16 cellular contexts compared by ENCODE assay signal in the genomic region with DNA sequence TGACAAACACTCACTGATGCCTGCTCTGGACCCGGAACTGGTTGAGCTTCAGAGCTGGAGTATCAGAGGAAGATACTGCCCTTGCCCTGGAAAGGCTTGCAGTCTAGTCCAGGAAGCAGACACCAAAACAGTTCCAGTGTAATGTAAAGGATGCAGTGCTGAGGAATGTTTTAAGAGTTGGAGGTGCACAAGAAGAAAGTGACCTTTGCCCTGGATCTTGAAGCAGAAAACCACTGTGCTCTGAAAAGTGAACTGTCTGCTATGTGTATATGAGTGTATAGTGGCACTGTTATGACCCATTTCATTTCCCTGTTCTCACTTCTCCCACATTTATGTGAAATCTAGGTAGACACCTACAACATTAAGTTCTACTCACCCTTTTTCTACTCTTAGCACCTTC. TPM values are rescaled to one million over a fixed set of nuclear protein-coding genes. Genes with fewer than 3 reads are reported as not detected.
DNase-seq lines count a peak whose midpoint lies in the region; ATAC-seq and TF ChIP-seq lines count a peak whose summit lies in the region.
"Had no signal": no experiment of that assay in that cellular context is flagged by ENCODE, and none has a peak within 500 bp of the region (broad histone marks: within the 10 kb centered on the region; RNA-seq: fewer than 3 reads in every experiment).

No MANE protein-coding gene starts in this region.

- no peak for TF ChIP-seq RAD21 in neural cell (conservative IDR thresholded peaks at IDR 0.05)

- H3K36me3 Mint-ChIP-seq in activated CD4-positive, alpha-beta T cell treated with anti-CD3 and anti-CD28 coated beads, Interleukin-2, amount 10 ng/mL, durations not matched to agents 24 days and 14 days (ENCODE audit: low read depth), result peaks cover 19% of the 10 kb centered on the region
- peaks cover 43% of the 10 kb centered on the region for H3K36me3 Mint-ChIP-seq in MCF 10A (ENCODE audit: insufficient read depth, unreplicated experiment)

- H3K27me3 ChIP-seq in Loucy (ENCODE audit: insufficient read depth, low read length, poor library complexity, severe bottlenecking), result no peaks in the 10 kb centered on the region
- H3K27me3 ChIP-seq in neural cell (ENCODE audit: insufficient read depth, low read depth, low read length), result no peaks in the 10 kb centered on the region

- H3K27ac Mint-ChIP-seq in activated CD4-positive, alpha-beta T cell treated with anti-CD3 and anti-CD28 coated beads, Interleukin-2, amount 10 ng/mL, durations not matched to agents 24 days and 14 days, result no peak overlapping the region
- peak overlapping the region; percentile 12 for H3K27ac Mint-ChIP-seq in MCF 10A (ENCODE audit: low read depth, unreplicated experiment)

- POLR2A ChIA-PET in MCF 10A (lab: Yijun Ruan, JAX), result interaction anchor here (1.5 to 7.1 kb wide), 2 partner anchors 17 kb away, joined by 3 to 136 read pairs; a partner anchor contains a TSS

- H3K27me3 Mint-ChIP-seq in activated CD4-positive, alpha-beta T cell treated with anti-CD3 and anti-CD28 coated beads, Interleukin-2, amount 10 ng/mL, durations not matched to agents 24 days and 14 days, result no peaks in the 10 kb centered on the region
- no peaks in the 10 kb centered on the region for H3K27me3 Mint-ChIP-seq in MCF 10A (ENCODE audit: insufficient read depth, unreplicated experiment)

- H3K4me1 ChIP-seq in Loucy (ENCODE audit: insufficient read depth, low read length, poor library complexity, severe bottlenecking), result peaks cover 14% of the 10 kb centered on the region

- H4K20me1 ChIP-seq in Loucy (ENCODE audit: insufficient read depth, low read length, poor library complexity, severe bottlenecking) (no peaks in the 10 kb centered on the region), neural cell (ENCODE audit: insufficient read depth) (no peaks in the 10 kb centered on the region)

- H3K4me3 ChIP-seq in Loucy (ENCODE audit: low read length, poor library complexity, severe bottlenecking), result peak overlapping the region; percentile 17
- peak overlapping the region; percentile 26 for H3K4me3 ChIP-seq in neural cell (ENCODE audit: low read length)
- H3K4me3 ChIP-seq: left ventricle myocardium inferior had no signal

- no peaks in the 10 kb centered on the region for H3K36me3 ChIP-seq in Loucy (ENCODE audit: insufficient read depth, low read length)
- H3K36me3 ChIP-seq in neural cell (ENCODE audit: insufficient read depth, low read length), result no peaks in the 10 kb centered on the region

- ATAC-seq in HG03521 (IDR thresholded peaks at IDR 0.05; ENCODE audit: unreplicated experiment), result no peak
- ATAC-seq in Right ventricle myocardium inferior, result no peak

- peak overlapping the region; percentile 46 for H3K4me2 ChIP-seq in Loucy (ENCODE audit: low read depth, low read length, poor library complexity, severe bottlenecking)
- no peak overlapping the region for H3K4me2 ChIP-seq in neural cell (ENCODE audit: low read length)

- peaks cover 34% of the 10 kb centered on the region for H3K4me1 Mint-ChIP-seq in activated CD4-positive, alpha-beta T cell treated with anti-CD3 and anti-CD28 coated beads, Interleukin-2, amount 10 ng/mL, durations not matched to agents 24 days and 14 days
- H3K4me1 Mint-ChIP-seq in MCF 10A (ENCODE audit: insufficient read depth, unreplicated experiment), result peaks cover 29% of the 10 kb centered on the region

- no peak overlapping the region for H3K9ac ChIP-seq in Loucy (ENCODE audit: low read depth, low read length, poor library complexity, severe bottlenecking)
- H3K9ac ChIP-seq in neural cell (ENCODE audit: low read length), result no peak overlapping the region

- H3F3A ChIP-seq in Loucy (ENCODE audit: low read depth) (no peaks in the 10 kb centered on the region), neural cell (ENCODE audit: insufficient read depth, low read length, poor library complexity, severe bottlenecking) (no peaks in the 10 kb centered on the region)

- H3K9me2 ChIP-seq in Loucy (replicated peaks; ENCODE audit: low read depth, low read length), result no peaks in the 10 kb centered on the region
- H3K9me2 ChIP-seq in neural cell (ENCODE audit: insufficient read depth, low read length), result no peaks in the 10 kb centered on the region

- TF ChIP-seq EP300 in neural cell (conservative IDR thresholded peaks at IDR 0.05; ENCODE audit: poor library complexity, severe bottlenecking), result no peak

- CTCF ChIA-PET in MCF 10A (lab: Yijun Ruan, JAX), result interaction anchor here (1.7 kb wide), 1 partner anchor 364 kb away, joined by 5 read pairs; no protein-coding TSS in a partner anchor

- intact Hi-C loops in activated CD4-positive, alpha-beta T cell treated with anti-CD3 and anti-CD28 coated beads, Interleukin-2, amount 10 ng/mL, durations not matched to agents 24 days and 14 days (cut with micrococcal nuclease), result no loop called here
- intact Hi-C loops in MCF 10A (cut with micrococcal nuclease) (no loop called here), Right ventricle myocardium inferior (cut with DNase I) (no loop called here)

- BruUV-seq in MCF 10A (replicated peaks; lab: Mats Ljungman, UMichigan), result no TSS peak

- H3K9me3 Mint-ChIP-seq in activated CD4-positive, alpha-beta T cell treated with anti-CD3 and anti-CD28 coated beads, Interleukin-2, amount 10 ng/mL, durations not matched to agents 24 days and 14 days, result no peaks in the 10 kb centered on the region
- H3K9me3 Mint-ChIP-seq in MCF 10A (ENCODE audit: unreplicated experiment), result no peaks in the 10 kb centered on the region
- H3K9me3 Mint-ChIP-seq: T-helper 1 cell treated with Interleukin-12 subunit alpha and Interleukin-12 subunit beta and Interleukin-4 antibody, amounts not matched to agents 30 μg/mL and 1 μg/mL, for 36 hours had no signal

- DNase-seq in activated CD4-positive, alpha-beta T cell treated with anti-CD3 and anti-CD28 coated beads, Interleukin-2, amount 10 ng/mL, durations not matched to agents 24 days and 14 days, result no peak
- DNase-seq in activated CD4-positive, alpha-beta T cell treated with anti-CD3 and anti-CD28 coated beads, Interleukin-2, amount 50 U/mL, for 4 hours, result no peak
- DNase-seq in MCF 10A (ENCODE audit: unreplicated experiment) (no peak), NCI-H345 treated with DMSO at 0.1 percent for 48 hours (lab: John Stamatoyannopoulos, UW; ENCODE audit: unreplicated experiment) (no peak), Right ventricle myocardium inferior (ENCODE audit: missing footprints) (no peak)
- DNase-seq: activated CD4-positive, CD25-positive, alpha-beta regulatory T cell treated with anti-CD3 and anti-CD28 coated beads, Interleukin-2, amount 50 U/mL, for 72 hours; activated effector memory CD4-positive, alpha-beta T cell treated with anti-CD3 and anti-CD28 coated beads, Interleukin-2, amount 50 U/mL, for 16 hours; effector CD4-positive, alpha-beta T cell; left ventricle myocardium inferior; NCI-H1694 treated with DMSO at 0.1 percent for 48 hours; NCI-H510A treated with DMSO at 0.1 percent for 48 hours had no signal

- H3K9me3 ChIP-seq in Loucy (ENCODE audit: insufficient read depth, low read depth, low read length) (no peaks in the 10 kb centered on the region), neural cell (ENCODE audit: low read length) (no peaks in the 10 kb centered on the region)
- H3K9me3 ChIP-seq: left ventricle myocardium inferior had no signal

- H3K27ac ChIP-seq in neural cell (ENCODE audit: low read length), result no peak overlapping the region
- H3K27ac ChIP-seq: left ventricle myocardium inferior, RWPE1 had no signal

- TF ChIP-seq CTCF in Loucy (conservative IDR thresholded peaks at IDR 0.05; ENCODE audit: low read length) (no peak), MCF 10A (IDR thresholded peaks at IDR 0.05; ENCODE audit: unreplicated experiment) (no peak), neural cell (IDR thresholded peaks at IDR 0.05; ENCODE audit: poor library complexity, severe bottlenecking) (no peak)

- H3K79me2 ChIP-seq in Loucy (ENCODE audit: insufficient read depth, low read length) (peaks cover 24% of the 10 kb centered on the region), neural cell (replicated peaks; ENCODE audit: insufficient read depth, low read length) (peaks cover 23% of the 10 kb centered on the region)

- H2AFZ ChIP-seq in Loucy (ENCODE audit: low read length) (no peak overlapping the region), neural cell (ENCODE audit: low read depth, low read length) (no peak overlapping the region)

- H3K4me3 Mint-ChIP-seq in activated CD4-positive, alpha-beta T cell treated with anti-CD3 and anti-CD28 coated beads, Interleukin-2, amount 10 ng/mL, durations not matched to agents 24 days and 14 days, result peak overlapping the region; percentile 11
- H3K4me3 Mint-ChIP-seq in MCF 10A (ENCODE audit: unreplicated experiment), result peak overlapping the region; percentile 11
- H3K4me3 Mint-ChIP-seq: T-helper 1 cell treated with Interleukin-12 subunit alpha and Interleukin-12 subunit beta and Interleukin-4 antibody, amounts not matched to agents 30 μg/mL and 1 μg/mL, for 36 hours had no signal

TF ChIP-seq in neural cell, 6 proteins besides CTCF, POLR2A, EP300 and RAD21:
- TF ChIP-seq MXI1 (conservative IDR thresholded peaks at IDR 0.05; ENCODE audit: poor library complexity, severe bottlenecking), result no peak

RNA-seq across cellular contexts. Expression of a gene that starts 2.1 kb away (rescaled TPM):
- total RNA-seq in activated CD4-positive, alpha-beta T cell treated with anti-CD3 and anti-CD28 coated beads, Interleukin-2, amount 10 ng/mL, durations not matched to agents 24 days and 14 days, result 30.2 and 32.1 TPM in 2 replicates
- total RNA-seq in MCF 10A (2022) (32.5 and 36.6 TPM in 2 replicates), Right ventricle myocardium inferior (6.2 TPM)
- 40.1 and 46.7 TPM in 2 replicates for polyA plus RNA-seq in neural cell
- polyA minus RNA-seq in neural cell, result 47.2 and 48.7 TPM in 2 replicates

RNA-seq across cellular contexts. Expression of a gene that starts 18.0 kb away (rescaled TPM):
- total RNA-seq in activated CD4-positive, alpha-beta T cell treated with anti-CD3 and anti-CD28 coated beads, Interleukin-2, amount 10 ng/mL, durations not matched to agents 24 days and 14 days, result 65.2 and 68.5 TPM in 2 replicates
- total RNA-seq in MCF 10A (2022), result 79.3 and 96.3 TPM in 2 replicates
- polyA plus RNA-seq in neural cell, result 56.4 and 74.0 TPM in 2 replicates
- 79.1 and 90.8 TPM in 2 replicates for polyA minus RNA-seq in neural cell
- total RNA-seq in Right ventricle myocardium inferior, result 34.3 TPM
